24 cellular contexts compared by ENCODE assay signal in genomic region chr15:87572381-87572780, GRCh38.
"Had no signal": no experiment of that assay in that cellular context is flagged by ENCODE, and none has a peak within 500 bp of the region (broad histone marks: within the 10 kb centered on the region; RNA-seq: fewer than 3 reads in every experiment).

No MANE protein-coding gene starts in this region.

- H3K36me3 Mint-ChIP-seq: activated CD4-positive, alpha-beta memory T cell treated with anti-CD3 and anti-CD28 coated beads for 36 hours; WTC11 had no signal

- H3K27ac ChIP-seq: KMS-11 had no signal

- H3K27ac Mint-ChIP-seq: activated CD4-positive, alpha-beta memory T cell treated with anti-CD3 and anti-CD28 coated beads for 36 hours; activated naive CD4-positive, alpha-beta T cell treated with anti-CD3 and anti-CD28 coated beads, Interleukin-2, amount 50 U/mL, for 72 hours; activated naive CD8-positive, alpha-beta T cell treated with anti-CD3 and anti-CD28 coated beads, Interleukin-2, amount 50 U/mL, for 24 hours; T-helper 17 cell; WTC11 had no signal

- ATAC-seq: activated naive CD4-positive, alpha-beta T cell treated with anti-CD3 and anti-CD28 coated beads, Interleukin-2, amount 50 U/mL, for 72 hours; activated naive CD8-positive, alpha-beta T cell treated with anti-CD3 and anti-CD28 coated beads, Interleukin-2, amount 50 U/mL, for 24 hours; activated T-cell treated with anti-CD3 and anti-CD28 coated beads, Interleukin-2, amount 50 U/mL, for 4 hours; T-helper 17 cell; WTC11 had no signal

- H3K27me3 Mint-ChIP-seq: activated CD4-positive, alpha-beta memory T cell treated with anti-CD3 and anti-CD28 coated beads for 36 hours; activated naive CD8-positive, alpha-beta T cell treated with anti-CD3 and anti-CD28 coated beads, Interleukin-2, amount 50 U/mL, for 24 hours had no signal

- H3K4me1 Mint-ChIP-seq: T-helper 17 cell, WTC11 had no signal

- H3K4me3 Mint-ChIP-seq: activated CD4-positive, alpha-beta memory T cell treated with anti-CD3 and anti-CD28 coated beads for 36 hours; activated naive CD8-positive, alpha-beta T cell treated with anti-CD3 and anti-CD28 coated beads, Interleukin-2, amount 50 U/mL, for 24 hours; activated T-cell treated with anti-CD3 and anti-CD28 coated beads, Interleukin-2, amount 50 U/mL, for 4 hours; T-helper 17 cell; WTC11 had no signal

- DNase-seq: activated CD4-positive, alpha-beta memory T cell treated with anti-CD3 and anti-CD28 coated beads for 36 hours; activated CD4-positive, alpha-beta T cell treated with anti-CD3 and anti-CD28 coated beads for 48 hours; activated CD4-positive, CD25-positive, alpha-beta regulatory T cell treated with anti-CD3 and anti-CD28 coated beads, Interleukin-2, amount 50 U/mL, for 72 hours; activated CD8-positive, alpha-beta memory T cell treated with anti-CD3 and anti-CD28 coated beads for 24 hours; activated effector memory CD4-positive, alpha-beta T cell treated with anti-CD3 and anti-CD28 coated beads, Interleukin-2, amount 50 U/mL, for 16 hours; activated naive CD4-positive, alpha-beta T cell treated with Interleukin-2 at 50 U/mL for 16 hours; activated naive CD8-positive, alpha-beta T cell treated with anti-CD3 and anti-CD28 coated beads, Interleukin-2, amount 50 U/mL, for 24 hours; activated T-cell treated with anti-CD3 and anti-CD28 coated beads, Interleukin-2, amount 50 U/mL, for 4 hours; amygdala; caudate nucleus; MV-4-11; NCI-H1092 treated with DMSO at 0.1 percent for 48 hours; NCI-H1436; NCI-H1694 treated with DMSO at 0.1 percent for 48 hours; NCI-H2029 treated with DMSO at 0.1 percent for 48 hours; NCI-H510A treated with DMSO at 0.1 percent for 48 hours; NCI-H69; NK-92 treated with Interleukin-12 subunit alpha and Interleukin-12 subunit beta, amount 100 ng/mL, for 24 hours; SHP77 treated with DMSO at 0.1 percent for 48 hours; T-helper 17 cell; T-helper 9 cell had no signal

- H3K9me3 Mint-ChIP-seq: activated CD4-positive, alpha-beta memory T cell treated with anti-CD3 and anti-CD28 coated beads for 36 hours; activated naive CD8-positive, alpha-beta T cell treated with anti-CD3 and anti-CD28 coated beads, Interleukin-2, amount 50 U/mL, for 24 hours; activated T-cell treated with anti-CD3 and anti-CD28 coated beads, Interleukin-2, amount 50 U/mL, for 4 hours; WTC11 had no signal
